In the genomic region with DNA sequence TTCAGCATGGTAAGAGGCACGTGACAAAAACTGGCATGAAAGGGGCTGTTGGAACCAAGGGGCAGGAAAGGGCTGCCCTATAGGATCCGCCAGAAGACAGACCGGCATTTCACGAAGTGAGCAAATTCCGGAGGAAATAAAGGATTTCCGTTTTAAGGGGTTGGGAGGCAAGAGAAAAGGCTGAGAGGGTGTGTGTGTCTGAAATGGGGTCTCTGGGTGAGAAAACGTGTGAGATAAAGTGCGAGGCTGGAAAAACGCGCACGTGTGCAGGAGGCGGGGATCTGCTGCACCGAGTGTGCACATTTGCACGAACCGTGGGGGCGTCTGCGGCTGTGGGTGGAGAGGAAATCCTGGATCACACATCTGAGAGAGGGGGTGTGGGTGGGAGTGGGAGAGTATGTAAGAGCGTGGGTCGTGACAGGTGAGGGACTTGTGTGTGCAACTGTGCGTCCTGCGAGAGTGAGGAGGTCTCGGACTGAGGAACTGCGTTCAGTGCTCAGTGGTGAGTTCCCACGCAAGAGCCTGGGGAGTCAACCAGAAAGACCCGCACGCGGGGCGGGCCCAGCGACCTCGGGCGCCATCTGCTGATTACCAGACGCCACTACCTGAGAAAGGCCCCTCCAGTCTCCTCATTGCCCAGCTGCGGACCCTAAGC, we compare ENCODE assay signal across 8 cellular contexts. TPM values are rescaled to one million over a fixed set of nuclear protein-coding genes. Genes with fewer than 3 reads are reported as not detected.
DNase-seq lines count a peak whose midpoint lies in the region; FAIRE-seq and TF ChIP-seq lines count a peak whose summit lies in the region.

No MANE protein-coding gene starts in this region.

- DNase-seq in HT-29 (ENCODE audit: low spot score) (peak; percentile 76), NOMO-1 treated with dmso at 0.1 percent for 144 hours (lab: John Stamatoyannopoulos, UW; ENCODE audit: unreplicated experiment) (peak; percentile 95), endothelial cell of umbilical vein (ENCODE audit: low read depth, low spot score) (peak; percentile 83), midbrain (lab: John Stamatoyannopoulos, UW) (peak; percentile 50), middle frontal gyrus (ENCODE audit: extremely low spot score, low spot score) (no peak)
- peak; percentile 78 for DNase-seq in activated CD8-positive, alpha-beta memory T cell treated with anti-CD3 and anti-CD28 coated beads, Interleukin-2, amount 50 U/mL, for 4 hours
- DNase-seq in stimulated activated CD8-positive, alpha-beta memory T cell treated with anti-CD3 and anti-CD28 coated beads, Interleukin-15, amount 100 ng/mL, for 24 hours (ENCODE audit: low read depth), result peak; percentile 60

- no TSS peak for BruUV-seq in endothelial cell of umbilical vein (replicated peaks; lab: Mats Ljungman, UMichigan)

- H3K4me3 ChIP-seq in GM08714 (ENCODE audit: low read length) (peak overlapping the region; percentile 36; the same call in 1 of the 2 replicates), endothelial cell of umbilical vein (replicated peaks in 1 of 3; ENCODE audit: insufficient read depth in 1 of 3, low read depth in 1 of 3, low read length in 3 of 3) (peak overlapping the region in 2 of 3 experiments; percentile 6 to 11)

- TF ChIP-seq CTCF in endothelial cell of umbilical vein (IDR thresholded peaks at IDR 0.05; ENCODE audit: extremely low read depth in 1 of 2, insufficient read depth in 1 of 2, low read depth in 1 of 2, low read length in 2 of 2), result peak; percentile 76 to 97

- peak overlapping the region; percentile 41 for H2AFZ ChIP-seq in endothelial cell of umbilical vein (ENCODE audit: low read depth, low read length)

- H3K4me2 ChIP-seq in endothelial cell of umbilical vein (ENCODE audit: insufficient read depth, low read length), result peak overlapping the region; percentile 43

- H3K4me1 ChIP-seq in endothelial cell of umbilical vein (ENCODE audit: control insufficient read depth, extremely low read depth, insufficient read depth, low read length), result peaks cover 13% of the 10 kb centered on the region

- no peaks in the 10 kb centered on the region for H3K27me3 ChIP-seq in endothelial cell of umbilical vein (ENCODE audit: control insufficient read depth in 2 of 2, insufficient read depth in 2 of 2, low read length in 2 of 2)

- POLR2A ChIA-PET in endothelial cell of umbilical vein (lab: Charles Lee), result no interaction called here

- FAIRE-seq in endothelial cell of umbilical vein (lab: Jason Lieb, UNC), result peak; percentile 98

- H3K9me1 ChIP-seq in endothelial cell of umbilical vein (replicated peaks; ENCODE audit: control insufficient read depth, extremely low read depth, insufficient read depth, low read length), result no peaks in the 10 kb centered on the region

- CTCF ChIA-PET in endothelial cell of umbilical vein (lab: Charles Lee), result interaction anchor here (0.8 to 6.6 kb wide), 11 partner anchors 11 to 143 kb away, joined by 3 to 48 read pairs (median 4); no protein-coding TSS in a partner anchor

- no peaks in the 10 kb centered on the region for H4K20me1 ChIP-seq in endothelial cell of umbilical vein (replicated peaks; ENCODE audit: control insufficient read depth, extremely low read depth, insufficient read depth, low read length)

- intact Hi-C loops in endothelial cell of umbilical vein (cut with micrococcal nuclease), result loop anchor here (1.0 to 10.0 kb wide), 6 partner anchors 15 to 513 kb away; a partner anchor contains a TSS

- no peak for TF ChIP-seq POLR2A in endothelial cell of umbilical vein (IDR thresholded peaks at IDR 0.05; ENCODE audit: low read depth, low read length)

- no peaks in the 10 kb centered on the region for H3K9me3 ChIP-seq in endothelial cell of umbilical vein (replicated peaks; ENCODE audit: control insufficient read depth, insufficient read depth, low read length)

- peak overlapping the region; percentile 59 for H3K9ac ChIP-seq in endothelial cell of umbilical vein (replicated peaks; ENCODE audit: extremely low read depth, insufficient read depth, low read length)

- H3K27ac ChIP-seq in endothelial cell of umbilical vein (ENCODE audit: insufficient read depth, low read depth, low read length), result peak overlapping the region; percentile 82

- H3K36me3 ChIP-seq in endothelial cell of umbilical vein (ENCODE audit: control insufficient read depth in 2 of 2, extremely low read depth in 1 of 2, insufficient read depth in 2 of 2, low read length in 2 of 2), result no peaks in the 10 kb centered on the region

- dilution Hi-C loops in endothelial cell of umbilical vein (cut with MboI; ENCODE audit: extremely low pct_ligation_motif_present, low sequenced_read_pairs), result no loop called here

- H3K79me2 ChIP-seq in endothelial cell of umbilical vein (ENCODE audit: control insufficient read depth, insufficient read depth, low read length), result no peaks in the 10 kb centered on the region

TF ChIP-seq in endothelial cell of umbilical vein, 7 proteins besides CTCF, POLR2A, EP300 and RAD21:
- peak; percentile 69 for TF ChIP-seq POLR2AphosphoS5 (IDR thresholded peaks at IDR 0.05; ENCODE audit: insufficient read depth, low read depth, low read length)
- TF ChIP-seq FOS (IDR thresholded peaks at IDR 0.05; ENCODE audit: borderline replicate concordance, insufficient read depth, low read length), result peak; percentile 63
- no peak for TF ChIP-seq EZH2 (IDR thresholded peaks at IDR 0.05; ENCODE audit: borderline replicate concordance, low read depth, low read length, severe bottlenecking)
- TF ChIP-seq, protein P1, sequence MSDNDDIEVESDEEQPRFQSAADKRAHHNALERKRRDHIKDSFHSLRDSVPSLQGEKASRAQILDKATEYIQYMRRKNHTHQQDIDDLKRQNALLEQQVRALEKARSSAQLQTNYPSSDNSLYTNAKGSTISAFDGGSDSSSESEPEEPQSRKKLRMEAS (IDR thresholded peaks at IDR 0.05; ENCODE audit: insufficient read depth, insufficient read length), result peak; percentile 80
- TF ChIP-seq MYC (IDR thresholded peaks at IDR 0.05; ENCODE audit: low read depth, low read length), result peak; percentile 26
- TF ChIP-seq JUN (IDR thresholded peaks at IDR 0.05; ENCODE audit: borderline replicate concordance, insufficient read depth, insufficient read length, low read depth), result peak; percentile 41

RNA-seq across cellular contexts. Expression of a gene that starts 37.0 kb away (rescaled TPM):
- not detected in 2 replicates for total RNA-seq in HT-29 (2014; rRNA removed; shearing (Covaris generic))
- total RNA-seq in endothelial cell of umbilical vein, result 5.1 and 8.1 TPM in 2 replicates
- polyA plus RNA-seq in endothelial cell of umbilical vein, result 0.80 and 1.3 TPM in 2 replicates
- 0.67 and 0.71 TPM in 2 replicates for polyA plus RNA-seq in endothelial cell of umbilical vein (2011; cell fraction: cytosol; rRNA removed)
- 2.2 and 2.8 TPM in 2 replicates for polyA plus RNA-seq in endothelial cell of umbilical vein (2011; cell fraction: nucleus; rRNA removed)
- polyA plus RNA-seq in endothelial cell of umbilical vein (2012), result 1.3 and 2.9 TPM in 2 replicates
- 0.83 and 0.93 TPM in 2 replicates for polyA minus RNA-seq in endothelial cell of umbilical vein
- not detected for polyA minus RNA-seq in endothelial cell of umbilical vein (2011; cell fraction: cytosol; rRNA and poly(A)+ RNA removed)
- 1.0 and 2.2 TPM in 2 replicates for polyA minus RNA-seq in endothelial cell of umbilical vein (2011; cell fraction: nucleus; rRNA and poly(A)+ RNA removed)

RNA-seq across cellular contexts. Expression of a gene that starts 56.6 kb away (rescaled TPM):
- 17.4 and 18.0 TPM in 2 replicates for total RNA-seq in HT-29 (2014; rRNA removed; shearing (Covaris generic))
- 0.33 TPM in 1 of 2 replicates, not detected in the other for total RNA-seq in endothelial cell of umbilical vein
- 0.17 and 0.30 TPM in 2 replicates for polyA plus RNA-seq in endothelial cell of umbilical vein
- 0.22 and 0.30 TPM in 2 replicates for polyA plus RNA-seq in endothelial cell of umbilical vein (2011; cell fraction: cytosol; rRNA removed)
- polyA plus RNA-seq in endothelial cell of umbilical vein (2011; cell fraction: nucleus; rRNA removed), result 0.14 TPM in 1 of 2 replicates, not detected in the other
- 0.25 and 0.35 TPM in 2 replicates for polyA plus RNA-seq in endothelial cell of umbilical vein (2012)
- polyA minus RNA-seq in endothelial cell of umbilical vein, result 1.2 TPM in 1 of 2 replicates, not detected in the other
- 2.9 TPM for polyA minus RNA-seq in endothelial cell of umbilical vein (2011; cell fraction: cytosol; rRNA and poly(A)+ RNA removed)
- not detected in 2 replicates for polyA minus RNA-seq in endothelial cell of umbilical vein (2011; cell fraction: nucleus; rRNA and poly(A)+ RNA removed)

Comparison
In these comparisons a context has a peak if more than half of its experiments do, and no peak if none do; other contexts are left out.
1. RNA of a gene that starts 56.6 kb away (total RNA-seq): 17.4 to 18.0 TPM in HT-29; 0.33 TPM in endothelial cell of umbilical vein; every median in the first group is over 10 times any median in the second.